16 cellular contexts compared by ENCODE assay signal in genomic region chr1:58869638-58870297, GRCh38.
DNase-seq lines count a peak whose midpoint lies in the region; ATAC-seq and TF ChIP-seq lines count a peak whose summit lies in the region.
"Had no signal": no experiment of that assay in that cellular context is flagged by ENCODE, and none has a peak within 500 bp of the region (broad histone marks: within the 10 kb centered on the region; RNA-seq: fewer than 3 reads in every experiment).

No MANE protein-coding gene starts in this region.

- H3K4me1 ChIP-seq in mesenchymal stem cell (ENCODE audit: control insufficient read depth, insufficient read depth, low read depth, low read length): peaks cover 5% of the 10 kb centered on the region
- peaks cover 13 to 24% (median 20%) of the 10 kb centered on the region in 4 donors for H3K4me1 ChIP-seq in stomach

- no peak overlapping the region for H3K9ac ChIP-seq in mesenchymal stem cell (ENCODE audit: low read length)

- no peak for TF ChIP-seq EP300 in stomach (IDR thresholded peaks at IDR 0.05)

- no peak overlapping the region for H3K23ac ChIP-seq in mesenchymal stem cell (ENCODE audit: low read length in 2 of 2)

- no peak overlapping the region for H4K8ac ChIP-seq in mesenchymal stem cell (ENCODE audit: low read length)

- ATAC-seq in GM21529 (IDR thresholded peaks at IDR 0.05; ENCODE audit: unreplicated experiment): no peak
- ATAC-seq: A549 had no signal

- intact Hi-C loops in stomach (cut with DNase I; ENCODE audit: low total_unique reads): no loop called here

- no peak overlapping the region for H2AFZ ChIP-seq in mesenchymal stem cell (ENCODE audit: low read depth, low read length)

- H4K91ac ChIP-seq in mesenchymal stem cell (ENCODE audit: low read length): no peak overlapping the region

- no peak for TF ChIP-seq POLR2A in stomach (IDR thresholded peaks at IDR 0.05)

- H3K36me3 ChIP-seq in mesenchymal stem cell (ENCODE audit: control insufficient read depth in 1 of 2, insufficient read depth in 2 of 2, low read depth in 1 of 2, low read length in 2 of 2) (no peaks in the 10 kb centered on the region), stomach (no peaks in the 10 kb centered on the region)
- H3K36me3 ChIP-seq: Peyer's patch had no signal

- H3K27ac ChIP-seq in VCaP (peak overlapping the region; percentile 51), mesenchymal stem cell (ENCODE audit: low read length, poor library complexity, severe bottlenecking) (peak overlapping the region; percentile 90), stomach (peak overlapping the region; percentile 34 to 74 (median 47))
- H3K27ac ChIP-seq: A549, Peyer's patch had no signal

- H3K9me3 ChIP-seq in mesenchymal stem cell (ENCODE audit: control insufficient read depth, low read length) (no peaks in the 10 kb centered on the region), stomach (no peaks in the 10 kb centered on the region)
- H3K9me3 ChIP-seq: A549, Peyer's patch had no signal

- H3K4ac ChIP-seq in mesenchymal stem cell (ENCODE audit: low read depth in 1 of 2, low read length in 2 of 2): no peak overlapping the region

- no peak overlapping the region for H3K4me3 ChIP-seq in mesenchymal stem cell (ENCODE audit: insufficient read depth in 1 of 2, low read depth in 1 of 2, low read length in 2 of 2)
- H3K4me3 ChIP-seq in stomach: no peak overlapping the region
- H3K4me3 ChIP-seq: A549, Peyer's patch had no signal

- H3K18ac ChIP-seq in mesenchymal stem cell (ENCODE audit: low read depth in 1 of 2, low read length in 2 of 2): no peak overlapping the region

- no peaks in the 10 kb centered on the region for H3K27me3 ChIP-seq in mesenchymal stem cell (ENCODE audit: control insufficient read depth in 1 of 2, insufficient read depth in 1 of 2, low read length in 2 of 2)
- H3K27me3 ChIP-seq in stomach: no peaks in the 10 kb centered on the region
- H3K27me3 ChIP-seq: Peyer's patch had no signal

- TF ChIP-seq CTCF in VCaP (conservative IDR thresholded peaks at IDR 0.05) (no peak), stomach (IDR thresholded peaks at IDR 0.05) (no peak)

- no peak overlapping the region for H3K14ac ChIP-seq in mesenchymal stem cell (ENCODE audit: low read length in 2 of 2)

- H2BK12ac ChIP-seq in mesenchymal stem cell (ENCODE audit: low read length in 2 of 2): no peak overlapping the region

- H2BK5ac ChIP-seq in mesenchymal stem cell (ENCODE audit: low read depth, low read length, poor library complexity, severe bottlenecking): peak overlapping the region; percentile 86

- WGBS in mesenchymal stem cell: 96% methylated on average over 3 of the region's 3 CpGs
- WGBS in stomach, 5 donors: 51 to 81% (median 64%) methylated on average over 3 of the region's 3 CpGs

- H2BK15ac ChIP-seq in mesenchymal stem cell (ENCODE audit: low read depth, poor library complexity, severe bottlenecking): no peak overlapping the region

- H2BK120ac ChIP-seq in mesenchymal stem cell (ENCODE audit: low read depth, low read length): no peak overlapping the region

- peak overlapping the region; percentile 77 for H2AK5ac ChIP-seq in mesenchymal stem cell (ENCODE audit: low read length, severe bottlenecking)

- peak; percentile 77 for DNase-seq in SHP77 treated with DMSO at 0.1 percent for 48 hours (lab: John Stamatoyannopoulos, UW)
- no peak for DNase-seq in SHP77 (lab: John Stamatoyannopoulos, UW)
- no peak for DNase-seq in mesenchymal stem cell
- DNase-seq in stomach: no peak
- no peak for DNase-seq in dedifferentiated amniotic fluid mesenchymal stem cell (ENCODE audit: extremely low spot score)
- no peak for DNase-seq in GM19240 (ENCODE audit: insufficient read length, low spot score)
- DNase-seq: CD4-positive, alpha-beta T cell; H7; NCI-H1694; NCI-H2227 treated with DMSO at 0.1 percent for 48 hours; NCI-H524 treated with DMSO at 0.1 percent for 48 hours; Peyer's patch; T-helper 1 cell had no signal

- H3K4me2 ChIP-seq in mesenchymal stem cell (ENCODE audit: low read length, poor library complexity, severe bottlenecking): no peak overlapping the region
- H3K4me2 ChIP-seq: A549 had no signal

- no peaks in the 10 kb centered on the region for H3K79me1 ChIP-seq in mesenchymal stem cell (replicated peaks; ENCODE audit: low read length, poor library complexity, severe bottlenecking)
